Comparison of ENCODE assay signal across 8 cellular contexts in the genomic region with DNA sequence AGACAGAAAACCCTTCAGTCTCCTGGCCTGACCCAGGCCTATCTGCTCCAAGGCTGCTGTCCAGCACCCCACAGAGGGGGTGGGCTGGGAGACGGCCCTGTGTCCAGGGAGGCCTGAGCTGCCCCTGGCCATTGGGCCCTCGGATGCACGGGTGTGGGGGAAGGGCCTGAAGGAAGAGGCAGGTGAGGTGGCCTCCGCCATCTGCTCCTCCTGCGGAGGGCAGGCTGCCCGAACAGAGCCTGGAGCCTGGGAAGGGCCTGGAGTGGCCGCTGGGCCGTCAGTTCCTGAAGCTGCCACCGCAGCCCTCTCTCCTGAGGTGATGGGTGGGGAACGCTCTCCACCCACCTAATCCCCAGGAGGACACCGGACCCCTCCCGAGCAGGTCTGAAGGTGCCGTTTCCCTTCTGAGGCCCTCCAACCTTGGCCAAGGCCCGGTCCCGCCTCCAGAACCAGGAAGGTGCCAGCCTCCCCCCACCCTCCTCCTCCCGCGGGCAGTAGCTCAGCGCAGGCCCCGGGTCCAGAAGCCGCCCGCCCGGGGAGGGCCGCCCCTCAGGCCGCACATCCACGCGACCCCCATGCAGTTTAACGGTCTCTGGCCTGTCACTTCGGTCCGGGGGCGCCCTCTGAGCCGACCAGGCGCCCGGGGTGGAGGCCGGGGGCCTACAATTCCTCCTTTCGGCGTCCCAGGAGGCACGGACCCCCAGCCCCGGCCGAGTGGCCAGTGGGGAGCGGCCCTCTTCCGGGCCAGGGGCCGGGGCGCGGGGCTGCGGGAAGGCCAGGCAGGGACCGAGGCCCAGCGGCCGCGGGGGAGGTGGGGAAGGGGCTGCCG. TPM values are rescaled to one million over a fixed set of nuclear protein-coding genes. Genes with fewer than 3 reads are reported as not detected.
DNase-seq lines count a peak whose midpoint lies in the region; ATAC-seq, FAIRE-seq and TF ChIP-seq lines count a peak whose summit lies in the region.
"Had no signal": no experiment of that assay in that cellular context is flagged by ENCODE, and none has a peak within 500 bp of the region (broad histone marks: within the 10 kb centered on the region; RNA-seq: fewer than 3 reads in every experiment).

No MANE protein-coding gene starts in this region.

- FAIRE-seq in endothelial cell of umbilical vein (lab: Jason Lieb, UNC): no peak

- no peaks in the 10 kb centered on the region for H3K79me2 ChIP-seq in endothelial cell of umbilical vein (ENCODE audit: control insufficient read depth, insufficient read depth, low read length)

- dilution Hi-C loops in endothelial cell of umbilical vein (cut with MboI; ENCODE audit: extremely low pct_ligation_motif_present, low sequenced_read_pairs): no loop called here

- H2AFZ ChIP-seq in endothelial cell of umbilical vein (ENCODE audit: low read depth, low read length): no peak overlapping the region

- no peak for TF ChIP-seq POLR2A in endothelial cell of umbilical vein (IDR thresholded peaks at IDR 0.05; ENCODE audit: low read depth, low read length)

- peaks cover 39 to 44% of the 10 kb centered on the region in 2 experiments for H3K27me3 ChIP-seq in endothelial cell of umbilical vein (ENCODE audit: control insufficient read depth in 2 of 2, insufficient read depth in 2 of 2, low read length in 2 of 2)

- H3K9ac ChIP-seq in endothelial cell of umbilical vein (replicated peaks; ENCODE audit: extremely low read depth, insufficient read depth, low read length): no peak overlapping the region

- H3K4me1 ChIP-seq in endothelial cell of umbilical vein (ENCODE audit: control insufficient read depth, extremely low read depth, insufficient read depth, low read length): no peaks in the 10 kb centered on the region

- intact Hi-C loops in endothelial cell of umbilical vein (cut with micrococcal nuclease): no loop called here

- CTCF ChIA-PET in endothelial cell of umbilical vein (lab: Charles Lee): interaction anchor here (1.4 to 2.7 kb wide), 3 partner anchors 15 to 80 kb away, joined by 3 to 8 read pairs (median 4); partner anchors contain the start of genes ANTKMT and WDR24

- no peak overlapping the region for H3K27ac ChIP-seq in endothelial cell of umbilical vein (ENCODE audit: insufficient read depth, low read depth, low read length)
- H3K27ac ChIP-seq: ovary had no signal

- ATAC-seq in HG03045 (IDR thresholded peaks at IDR 0.05; ENCODE audit: unreplicated experiment): no peak
- ATAC-seq in activated naive CD4-positive, alpha-beta T cell treated with anti-CD3 and anti-CD28 coated beads, Interleukin-2, amount 50 U/mL, for 72 hours: no peak

- no peaks in the 10 kb centered on the region for H4K20me1 ChIP-seq in endothelial cell of umbilical vein (replicated peaks; ENCODE audit: control insufficient read depth, extremely low read depth, insufficient read depth, low read length)

- H3K36me3 ChIP-seq in endothelial cell of umbilical vein (ENCODE audit: control insufficient read depth in 2 of 2, extremely low read depth in 1 of 2, insufficient read depth in 2 of 2, low read length in 2 of 2): no peaks in the 10 kb centered on the region
- H3K36me3 ChIP-seq: ovary had no signal

- no peak overlapping the region for H3K27ac Mint-ChIP-seq in activated naive CD4-positive, alpha-beta T cell treated with anti-CD3 and anti-CD28 coated beads, Interleukin-2, amount 50 U/mL, for 72 hours
- H3K27ac Mint-ChIP-seq: activated naive CD8-positive, alpha-beta T cell had no signal

- no peaks in the 10 kb centered on the region for H3K9me3 ChIP-seq in endothelial cell of umbilical vein (replicated peaks; ENCODE audit: control insufficient read depth, insufficient read depth, low read length)
- H3K9me3 ChIP-seq: ovary had no signal

- no peaks in the 10 kb centered on the region for H3K9me3 Mint-ChIP-seq in activated naive CD4-positive, alpha-beta T cell treated with anti-CD3 and anti-CD28 coated beads, Interleukin-2, amount 50 U/mL, for 72 hours

- POLR2A ChIA-PET in endothelial cell of umbilical vein (lab: Charles Lee): interaction anchor here (0.6 kb wide), 1 partner anchor 364 kb away, joined by 6 read pairs; no protein-coding TSS in a partner anchor

- DNase-seq in COLO668 (lab: John Stamatoyannopoulos, UW; ENCODE audit: unreplicated experiment): peak; percentile 67
- peak; percentile 1 for DNase-seq in NCI-H226
- no peak for DNase-seq in endothelial cell of umbilical vein (ENCODE audit: low read depth, low spot score)
- DNase-seq in activated naive CD4-positive, alpha-beta T cell treated with anti-CD3 and anti-CD28 coated beads, Interleukin-2, amount 50 U/mL, for 72 hours (ENCODE audit: low spot score in 2 of 2): no peak
- DNase-seq in COR-L47 (lab: John Stamatoyannopoulos, UW): no peak
- DNase-seq: ovary had no signal

- no peak overlapping the region for H3K4me3 ChIP-seq in endothelial cell of umbilical vein (replicated peaks in 1 of 3; ENCODE audit: insufficient read depth in 1 of 3, low read depth in 1 of 3, low read length in 3 of 3)
- H3K4me3 ChIP-seq: ovary had no signal

- no peaks in the 10 kb centered on the region for H3K36me3 Mint-ChIP-seq in activated naive CD4-positive, alpha-beta T cell treated with anti-CD3 and anti-CD28 coated beads, Interleukin-2, amount 50 U/mL, for 72 hours
- H3K36me3 Mint-ChIP-seq: activated naive CD8-positive, alpha-beta T cell had no signal

- BruUV-seq in endothelial cell of umbilical vein (replicated peaks; lab: Mats Ljungman, UMichigan): no TSS peak

- H3K9me1 ChIP-seq in endothelial cell of umbilical vein (replicated peaks; ENCODE audit: control insufficient read depth, extremely low read depth, insufficient read depth, low read length): no peaks in the 10 kb centered on the region

- no peak overlapping the region for H3K4me2 ChIP-seq in endothelial cell of umbilical vein (ENCODE audit: insufficient read depth, low read length)

- no peak for TF ChIP-seq CTCF in endothelial cell of umbilical vein (IDR thresholded peaks at IDR 0.05; ENCODE audit: extremely low read depth in 1 of 2, insufficient read depth in 1 of 2, low read depth in 1 of 2, low read length in 2 of 2)

RNA-seq across cellular contexts. Expression of gene FBXL16, which starts 0.8 kb away (rescaled TPM):
- 0.22 TPM in 1 of 2 replicates, not detected in the other for total RNA-seq in endothelial cell of umbilical vein
- polyA plus RNA-seq in endothelial cell of umbilical vein: 0.07 and 0.18 TPM in 2 replicates
- 0.07 and 0.08 TPM in 2 replicates for polyA plus RNA-seq in endothelial cell of umbilical vein (2011; cell fraction: cytosol; rRNA removed)
- 0.04 and 0.06 TPM in 2 replicates for polyA plus RNA-seq in endothelial cell of umbilical vein (2011; cell fraction: nucleus; rRNA removed)
- polyA plus RNA-seq in endothelial cell of umbilical vein (2012): 0.79 and 1.7 TPM in 2 replicates
- not detected in 2 replicates for polyA minus RNA-seq in endothelial cell of umbilical vein
- 18.2 TPM for polyA minus RNA-seq in endothelial cell of umbilical vein (2011; cell fraction: cytosol; rRNA and poly(A)+ RNA removed)
- 0.24 TPM in 1 of 2 replicates, not detected in the other for polyA minus RNA-seq in endothelial cell of umbilical vein (2011; cell fraction: nucleus; rRNA and poly(A)+ RNA removed)
- total RNA-seq in activated naive CD4-positive, alpha-beta T cell treated with anti-CD3 and anti-CD28 coated beads, Interleukin-2, amount 50 U/mL, for 72 hours: 10 to 100 TPM in 1 of 2 donors, 1 to 10 TPM in 1; 2.8 to 16.4 TPM

RNA-seq across cellular contexts. Expression of gene METRN, which starts 10.2 kb away (rescaled TPM):
- total RNA-seq in endothelial cell of umbilical vein: 14.1 and 16.1 TPM in 2 replicates
- 10.0 and 23.4 TPM in 2 replicates for polyA plus RNA-seq in endothelial cell of umbilical vein
- polyA plus RNA-seq in endothelial cell of umbilical vein (2011; cell fraction: cytosol; rRNA removed): 4.0 and 12.5 TPM in 2 replicates
- polyA plus RNA-seq in endothelial cell of umbilical vein (2011; cell fraction: nucleus; rRNA removed): 5.6 and 7.0 TPM in 2 replicates
- polyA plus RNA-seq in endothelial cell of umbilical vein (2012): 8.6 and 24.8 TPM in 2 replicates
- 5.5 and 6.7 TPM in 2 replicates for polyA minus RNA-seq in endothelial cell of umbilical vein
- polyA minus RNA-seq in endothelial cell of umbilical vein (2011; cell fraction: cytosol; rRNA and poly(A)+ RNA removed): 11.3 TPM
- polyA minus RNA-seq in endothelial cell of umbilical vein (2011; cell fraction: nucleus; rRNA and poly(A)+ RNA removed): 1.1 and 3.7 TPM in 2 replicates
- 10 to 100 TPM; 10.1 to 14.7 TPM for total RNA-seq in activated naive CD4-positive, alpha-beta T cell treated with anti-CD3 and anti-CD28 coated beads, Interleukin-2, amount 50 U/mL, for 72 hours

RNA-seq across cellular contexts. Expression of gene WDR24, which starts 14.6 kb away (rescaled TPM):
- 9.9 and 11.2 TPM in 2 replicates for total RNA-seq in endothelial cell of umbilical vein
- polyA plus RNA-seq in endothelial cell of umbilical vein: 9.9 and 14.1 TPM in 2 replicates
- 3.2 and 5.1 TPM in 2 replicates for polyA plus RNA-seq in endothelial cell of umbilical vein (2011; cell fraction: cytosol; rRNA removed)
- polyA plus RNA-seq in endothelial cell of umbilical vein (2011; cell fraction: nucleus; rRNA removed): 15.8 and 15.9 TPM in 2 replicates
- polyA plus RNA-seq in endothelial cell of umbilical vein (2012): 5.3 and 9.4 TPM in 2 replicates
- polyA minus RNA-seq in endothelial cell of umbilical vein: 5.3 and 6.6 TPM in 2 replicates
- polyA minus RNA-seq in endothelial cell of umbilical vein (2011; cell fraction: cytosol; rRNA and poly(A)+ RNA removed): 10.2 TPM
- polyA minus RNA-seq in endothelial cell of umbilical vein (2011; cell fraction: nucleus; rRNA and poly(A)+ RNA removed): 5.1 and 9.5 TPM in 2 replicates
- 10 to 100 TPM; 16.0 to 19.1 TPM for total RNA-seq in activated naive CD4-positive, alpha-beta T cell treated with anti-CD3 and anti-CD28 coated beads, Interleukin-2, amount 50 U/mL, for 72 hours

RNA-seq across cellular contexts. Expression of gene ANTKMT, which starts 16.2 kb away (rescaled TPM):
- 26.1 and 29.1 TPM in 2 replicates for total RNA-seq in endothelial cell of umbilical vein
- 27.9 and 40.5 TPM in 2 replicates for polyA plus RNA-seq in endothelial cell of umbilical vein
- 8.9 and 14.7 TPM in 2 replicates for polyA plus RNA-seq in endothelial cell of umbilical vein (2011; cell fraction: cytosol; rRNA removed)
- polyA plus RNA-seq in endothelial cell of umbilical vein (2011; cell fraction: nucleus; rRNA removed): 12.9 and 20.3 TPM in 2 replicates
- polyA plus RNA-seq in endothelial cell of umbilical vein (2012): 8.8 and 20.8 TPM in 2 replicates
- polyA minus RNA-seq in endothelial cell of umbilical vein: 2.7 and 3.2 TPM in 2 replicates
- polyA minus RNA-seq in endothelial cell of umbilical vein (2011; cell fraction: cytosol; rRNA and poly(A)+ RNA removed): 24.6 TPM
- 2.8 and 3.0 TPM in 2 replicates for polyA minus RNA-seq in endothelial cell of umbilical vein (2011; cell fraction: nucleus; rRNA and poly(A)+ RNA removed)
- total RNA-seq in activated naive CD4-positive, alpha-beta T cell treated with anti-CD3 and anti-CD28 coated beads, Interleukin-2, amount 50 U/mL, for 72 hours: 10 to 100 TPM; 17.6 to 22.6 TPM

RNA-seq across cellular contexts. Expression of gene JMJD8, which starts 20.6 kb away (rescaled TPM):
- 53.4 and 55.1 TPM in 2 replicates for total RNA-seq in endothelial cell of umbilical vein
- polyA plus RNA-seq in endothelial cell of umbilical vein: 102 and 125 TPM in 2 replicates
- 71.3 and 81.4 TPM in 2 replicates for polyA plus RNA-seq in endothelial cell of umbilical vein (2011; cell fraction: cytosol; rRNA removed)
- 67.1 and 67.6 TPM in 2 replicates for polyA plus RNA-seq in endothelial cell of umbilical vein (2011; cell fraction: nucleus; rRNA removed)
- polyA plus RNA-seq in endothelial cell of umbilical vein (2012): 43.1 and 49.7 TPM in 2 replicates
- polyA minus RNA-seq in endothelial cell of umbilical vein: 29.4 and 32.9 TPM in 2 replicates
- polyA minus RNA-seq in endothelial cell of umbilical vein (2011; cell fraction: cytosol; rRNA and poly(A)+ RNA removed): 23.2 TPM
- 12.4 and 19.0 TPM in 2 replicates for polyA minus RNA-seq in endothelial cell of umbilical vein (2011; cell fraction: nucleus; rRNA and poly(A)+ RNA removed)
- total RNA-seq in activated naive CD4-positive, alpha-beta T cell treated with anti-CD3 and anti-CD28 coated beads, Interleukin-2, amount 50 U/mL, for 72 hours: 10 to 100 TPM; 11.0 to 24.7 TPM

Comparison
In these comparisons a context has a peak if more than half of its experiments do, and no peak if none do; other contexts are left out.
1. DNase-seq: peak in COLO668 (single experiment) and NCI-H226 (single experiment); none in endothelial cell of umbilical vein (single experiment), activated naive CD4-positive, alpha-beta T cell treated with anti-CD3 and anti-CD28 coated beads, Interleukin-2, amount 50 U/mL, for 72 hours (0 of 2) and COR-L47 (single experiment).